ENCODE assay signal across 16 cellular contexts in the genomic region with DNA sequence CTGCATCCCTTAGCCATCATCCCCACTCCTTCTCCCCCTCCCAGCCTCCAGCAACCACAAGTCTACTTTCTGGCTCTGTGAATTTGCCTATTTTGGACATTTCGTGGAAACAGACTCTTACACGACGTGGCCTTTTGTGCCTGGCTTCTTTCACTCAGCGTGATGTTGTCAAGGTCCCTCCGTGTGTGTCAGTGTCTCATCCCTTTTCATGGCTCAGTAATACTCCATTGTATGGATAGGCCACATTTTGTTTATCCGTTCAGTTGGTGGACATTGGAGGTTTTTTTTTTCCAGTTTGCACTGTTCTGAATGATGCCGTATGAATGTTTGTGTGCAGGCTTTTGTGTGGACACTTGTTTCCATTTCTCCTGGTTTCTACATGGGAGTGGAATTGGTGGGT. TPM values are rescaled to one million over a fixed set of nuclear protein-coding genes. Genes with fewer than 3 reads are reported as not detected.
DNase-seq lines count a peak whose midpoint lies in the region; TF ChIP-seq lines count a peak whose summit lies in the region.
"Had no signal": no experiment of that assay in that cellular context is flagged by ENCODE, and none has a peak within 500 bp of the region (broad histone marks: within the 10 kb centered on the region; RNA-seq: fewer than 3 reads in every experiment).

No MANE protein-coding gene starts in this region.

- H3K4me3 Mint-ChIP-seq in osteocyte (ENCODE audit: unreplicated experiment): no peak overlapping the region

- DNase-seq in WERI-Rb-1 (no peak), osteoblast (ENCODE audit: insufficient read length, low spot score, missing footprints) (peak; percentile 37), transverse colon (no peak), osteocyte (ENCODE audit: extremely low spot score, unreplicated experiment) (no peak), occipital lobe (lab: John Stamatoyannopoulos, UW) (no peak), SHP77 (lab: John Stamatoyannopoulos, UW) (no peak)
- DNase-seq: CD8-positive, alpha-beta memory T cell; DMS79 treated with DMSO at 0.1 percent for 48 hours; HCEC 1CT; NCI-H1048; NCI-H2081 treated with DMSO at 0.1 percent for 48 hours; NCI-H510A treated with DMSO at 0.1 percent for 48 hours; Peyer's patch had no signal

- CTCF ChIA-PET in HEK293 (lab: Yijun Ruan, JAX): no interaction called here

- peaks cover 92% of the 10 kb centered on the region for H3K79me2 ChIP-seq in osteoblast (ENCODE audit: insufficient read depth, low read length)

- no peak overlapping the region for H3K27ac ChIP-seq in HEK293 (ENCODE audit: extremely low read depth, low read depth, low read length)
- H3K27ac ChIP-seq in WERI-Rb-1: peak overlapping the region; percentile 58; the same call in 1 of the 2 replicates
- no peak overlapping the region for H3K27ac ChIP-seq in osteoblast (ENCODE audit: low read depth, low read length)
- peak overlapping the region; percentile 69 to 79 (median 74) for H3K27ac ChIP-seq in transverse colon
- H3K27ac ChIP-seq: KMS-11, SK-N-MC had no signal

- in situ Hi-C loops in transverse colon (cut with MboI; ENCODE audit: low pct_ligation_motif_present in 1 of 4, low pct_unique_long_range_greater_than_20kb in 1 of 4, low sequenced_read_pairs in 3 of 4): no loop called here

- H3K36me3 Mint-ChIP-seq in osteocyte (ENCODE audit: unreplicated experiment): peaks cover 10% of the 10 kb centered on the region

- no peaks in the 10 kb centered on the region for H3K9me3 Mint-ChIP-seq in osteocyte (ENCODE audit: unreplicated experiment)

- no peaks in the 10 kb centered on the region for H3K27me3 ChIP-seq in WERI-Rb-1 (ENCODE audit: insufficient read depth, low read depth, severe bottlenecking)
- no peaks in the 10 kb centered on the region for H3K27me3 ChIP-seq in osteoblast (ENCODE audit: insufficient read depth, low read length)
- no peaks in the 10 kb centered on the region for H3K27me3 ChIP-seq in transverse colon
- H3K27me3 ChIP-seq: Peyer's patch had no signal

- POLR2A ChIA-PET in HEK293 (lab: Yijun Ruan, JAX): no interaction called here

- no peaks in the 10 kb centered on the region for H3K27me3 Mint-ChIP-seq in osteocyte (ENCODE audit: unreplicated experiment)

- peaks cover 66% of the 10 kb centered on the region for H4K20me1 ChIP-seq in osteoblast (ENCODE audit: insufficient read depth, low read length)

- TF ChIP-seq CTCF in HEK293 (tag by site-specific recombination; IDR thresholded peaks at IDR 0.05) (no peak), WERI-Rb-1 (IDR thresholded peaks at IDR 0.05; ENCODE audit: low read depth, low read length) (no peak), osteoblast (IDR thresholded peaks at IDR 0.05; ENCODE audit: extremely low read depth, low read depth, low read length) (no peak), transverse colon (IDR thresholded peaks at IDR 0.05) (no peak), osteocyte (IDR thresholded peaks at IDR 0.05) (no peak)

- no peak overlapping the region for H3K4me2 ChIP-seq in osteoblast (ENCODE audit: insufficient read depth, low read length)
- H3K4me2 ChIP-seq: KMS-11 had no signal

- no peak overlapping the region for H3K4me3 ChIP-seq in HEK293 (ENCODE audit: low read depth, low read length)
- H3K4me3 ChIP-seq in WERI-Rb-1 (ENCODE audit: low read depth, low read length): no peak overlapping the region
- no peak overlapping the region for H3K4me3 ChIP-seq in osteoblast (ENCODE audit: insufficient read depth, low read length)
- H3K4me3 ChIP-seq in transverse colon: no peak overlapping the region
- H3K4me3 ChIP-seq: Peyer's patch, SK-N-MC had no signal

- H3K9me3 ChIP-seq in HEK293 (ENCODE audit: control insufficient read depth, insufficient read depth, low read depth, low read length) (no peaks in the 10 kb centered on the region), WERI-Rb-1 (ENCODE audit: severe bottlenecking) (peaks cover 10% of the 10 kb centered on the region), osteoblast (ENCODE audit: low read depth, low read length) (no peaks in the 10 kb centered on the region), transverse colon (no peaks in the 10 kb centered on the region)
- H3K9me3 ChIP-seq: Peyer's patch had no signal

- H3K4me1 ChIP-seq in HEK293 (ENCODE audit: control insufficient read depth, insufficient read depth, low read length): peaks cover 23% of the 10 kb centered on the region
- no peaks in the 10 kb centered on the region for H3K4me1 ChIP-seq in osteoblast (ENCODE audit: insufficient read depth, low read length)
- H3K4me1 ChIP-seq in transverse colon: peaks cover 10 to 66% (median 28%) of the 10 kb centered on the region in 4 donors

- H3K36me3 ChIP-seq in HEK293 (ENCODE audit: control insufficient read depth in 2 of 2, insufficient read depth in 1 of 2, low read length in 2 of 2): peaks cover 0 to 17% of the 10 kb centered on the region in 2 experiments; a peak in 1 of 3 replicates
- peaks cover 6% of the 10 kb centered on the region; the same call in 1 of the 2 replicates for H3K36me3 ChIP-seq in WERI-Rb-1
- peaks cover 18% of the 10 kb centered on the region for H3K36me3 ChIP-seq in osteoblast (ENCODE audit: insufficient read depth, low read length)
- no peaks in the 10 kb centered on the region for H3K36me3 ChIP-seq in transverse colon
- H3K36me3 ChIP-seq: Peyer's patch had no signal

- WGBS in transverse colon (ENCODE audit: low coverage in 1 of 2), 2 donors: 90 to 92% methylated on average over 7 of the region's 7 CpGs

- TF ChIP-seq EP300 in transverse colon (IDR thresholded peaks at IDR 0.05; ENCODE audit: low read depth): no peak

- no peak overlapping the region for H2AFZ ChIP-seq in osteoblast (ENCODE audit: low read length)

- TF ChIP-seq POLR2A in transverse colon (IDR thresholded peaks at IDR 0.05): no peak

- peaks cover 24% of the 10 kb centered on the region for H3K4me1 Mint-ChIP-seq in osteocyte (ENCODE audit: unreplicated experiment)

- intact Hi-C loops in transverse colon (cut with DNase I; ENCODE audit: low total_unique reads): no loop called here

- no peak overlapping the region for H3K27ac Mint-ChIP-seq in osteocyte (ENCODE audit: unreplicated experiment)

TF ChIP-seq in HEK293, 187 proteins besides CTCF, POLR2A, EP300 and RAD21:
- TF ChIP-seq ZNF580 (tag by site-specific recombination; IDR thresholded peaks at IDR 0.05) (peak; percentile 82), ZNF664 (tag by site-specific recombination; IDR thresholded peaks at IDR 0.05) (0 out of 2 replicates have a peak, but pooled peaks have one; percentile 1), ZNF146 (tag by site-specific recombination; IDR thresholded peaks at IDR 0.05) (peak; percentile 99), ZNF701 (tag by site-specific recombination; IDR thresholded peaks at IDR 0.05) (no peak)

RNA-seq across cellular contexts. Expression of gene BICRA, which starts 38.0 kb away (rescaled TPM):
- total RNA-seq in osteoblast (3.8 and 4.7 TPM in 2 replicates), transverse colon (10 to 100 TPM; 11.6 to 30.3 (median 13.2) TPM), osteocyte (17.1 and 20.4 TPM in 2 replicates), occipital lobe (9.8 TPM)

Comparison
In these comparisons a context has a peak if more than half of its experiments do, and no peak if none do; other contexts are left out.
1. H3K27ac ChIP-seq: peak in WERI-Rb-1 (single experiment) and transverse colon (4 of 4); none in HEK293 (single experiment) and osteoblast (single experiment).